Comparison of ENCODE assay signal across 16 cellular contexts in the genomic region with DNA sequence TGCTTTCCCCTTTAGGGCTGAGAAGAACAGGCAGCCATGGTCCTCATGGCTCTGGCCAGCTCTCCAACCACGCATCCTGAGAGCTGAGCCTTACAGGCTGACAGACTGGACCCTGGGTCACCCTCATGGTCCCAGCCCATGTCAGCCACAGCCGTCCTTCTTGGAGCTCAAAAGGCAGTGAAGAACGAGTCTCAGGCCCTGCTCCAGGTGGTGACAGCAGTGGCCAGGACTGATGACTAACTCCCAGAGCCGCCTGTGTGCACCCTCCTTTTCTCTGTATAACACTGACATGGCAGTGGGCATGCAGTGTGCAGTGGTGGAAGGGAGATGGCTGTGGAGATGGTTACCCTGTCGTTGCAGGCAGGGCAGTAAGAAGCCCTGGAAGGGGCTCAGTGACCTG. TPM values are rescaled to one million over a fixed set of nuclear protein-coding genes. Genes with fewer than 3 reads are reported as not detected.
DNase-seq lines count a peak whose midpoint lies in the region; ATAC-seq and TF ChIP-seq lines count a peak whose summit lies in the region.
"Had no signal": no experiment of that assay in that cellular context is flagged by ENCODE, and none has a peak within 500 bp of the region (broad histone marks: within the 10 kb centered on the region; RNA-seq: fewer than 3 reads in every experiment).

No MANE protein-coding gene starts in this region.

- H3K27ac Mint-ChIP-seq in activated CD8-positive, alpha-beta memory T cell treated with anti-CD3 and anti-CD28 coated beads, Interleukin-2, amount 10 ng/mL, durations not matched to agents 7 days and 5 days: no peak overlapping the region
- no peak overlapping the region for H3K27ac Mint-ChIP-seq in stimulated activated memory B cell treated with anti-CD40 and anti-IgM and Interleukin-4, amounts not matched to agents 10 μg/mL and 1 μg/mL and 100 μg/mL, for 72 hours
- H3K27ac Mint-ChIP-seq: B cell; CD4-positive, alpha-beta T cell; H9 had no signal

- H4K20me1 ChIP-seq in BLaER1 (peaks cover 19% of the 10 kb centered on the region; the same call in 1 of the 2 replicates), osteoblast (ENCODE audit: insufficient read depth, low read length) (no peaks in the 10 kb centered on the region)

- TF ChIP-seq POLR2A in breast epithelium (IDR thresholded peaks at IDR 0.05): no peak

- H3K9ac ChIP-seq in BLaER1: no peak overlapping the region

- intact Hi-C loops in breast epithelium (cut with DNase I; ENCODE audit: low total_unique reads): no loop called here

- TF ChIP-seq CTCF in osteoblast (IDR thresholded peaks at IDR 0.05; ENCODE audit: extremely low read depth, low read depth, low read length) (no peak), breast epithelium (IDR thresholded peaks at IDR 0.05) (no peak)

- peaks cover 64% of the 10 kb centered on the region for H3K4me1 ChIP-seq in BLaER1
- H3K4me1 ChIP-seq in osteoblast (ENCODE audit: insufficient read depth, low read length): no peaks in the 10 kb centered on the region
- no peaks in the 10 kb centered on the region for H3K4me1 ChIP-seq in breast epithelium

- no peak overlapping the region for H2AFZ ChIP-seq in osteoblast (ENCODE audit: low read length)

- peak; percentile 12 for DNase-seq in activated CD8-positive, alpha-beta memory T cell treated with anti-CD3 and anti-CD28 coated beads, Interleukin-2, amount 50 U/mL, for 48 hours
- no peak for DNase-seq in activated CD8-positive, alpha-beta memory T cell treated with anti-CD3 and anti-CD28 coated beads, Interleukin-2, amount 10 ng/mL, durations not matched to agents 7 days and 5 days
- DNase-seq in D341Med (ENCODE audit: low spot score) (peak; percentile 4), osteoblast (ENCODE audit: insufficient read length, low spot score, missing footprints) (peak; percentile 81), COR-L47 (lab: John Stamatoyannopoulos, UW) (no peak), breast epithelium (ENCODE audit: low spot score in 2 of 2) (no peak)
- DNase-seq: CD4-positive, alpha-beta T cell; IMR-90 had no signal

- H3K79me2 ChIP-seq in osteoblast (ENCODE audit: insufficient read depth, low read length): no peaks in the 10 kb centered on the region

- peaks cover 8% of the 10 kb centered on the region for H3K27me3 Mint-ChIP-seq in activated CD8-positive, alpha-beta memory T cell treated with anti-CD3 and anti-CD28 coated beads, Interleukin-2, amount 10 ng/mL, durations not matched to agents 7 days and 5 days
- H3K27me3 Mint-ChIP-seq in stimulated activated memory B cell treated with anti-CD40 and anti-IgM and Interleukin-4, amounts not matched to agents 10 μg/mL and 1 μg/mL and 100 μg/mL, for 72 hours: peaks cover 39% of the 10 kb centered on the region

- H3K4me2 ChIP-seq in BLaER1 (peak overlapping the region; percentile 80), osteoblast (ENCODE audit: insufficient read depth, low read length) (no peak overlapping the region)

- CTCF ChIA-PET in activated CD8-positive, alpha-beta memory T cell treated with anti-CD3 and anti-CD28 coated beads, Interleukin-2, amount 10 ng/mL, durations not matched to agents 7 days and 5 days (lab: Charles Lee): interaction anchor here (1.0 to 1.8 kb wide), 3 partner anchors 8 to 103 kb away, joined by 3 to 7 read pairs (median 3); no protein-coding TSS in a partner anchor

- H3K27me3 ChIP-seq in BLaER1 (peaks cover 59% of the 10 kb centered on the region), osteoblast (ENCODE audit: insufficient read depth, low read length) (peaks cover 7% of the 10 kb centered on the region), breast epithelium (peaks cover 0 to 96% of the 10 kb centered on the region in 2 donors)

- H3K4me3 ChIP-seq in BLaER1 (no peak overlapping the region), osteoblast (ENCODE audit: insufficient read depth, low read length) (no peak overlapping the region), breast epithelium (no peak overlapping the region)
- H3K4me3 ChIP-seq: K562 had no signal

- H3K9me3 ChIP-seq in BLaER1: peaks cover 11% of the 10 kb centered on the region
- no peaks in the 10 kb centered on the region for H3K9me3 ChIP-seq in osteoblast (ENCODE audit: low read depth, low read length)
- peaks cover 4 to 6% of the 10 kb centered on the region in 2 donors for H3K9me3 ChIP-seq in breast epithelium

- H3K4me1 Mint-ChIP-seq in activated CD8-positive, alpha-beta memory T cell treated with anti-CD3 and anti-CD28 coated beads, Interleukin-2, amount 10 ng/mL, durations not matched to agents 7 days and 5 days: no peaks in the 10 kb centered on the region
- peaks cover 5% of the 10 kb centered on the region for H3K4me1 Mint-ChIP-seq in stimulated activated memory B cell treated with anti-CD40 and anti-IgM and Interleukin-4, amounts not matched to agents 10 μg/mL and 1 μg/mL and 100 μg/mL, for 72 hours

- H3K4me3 Mint-ChIP-seq in activated CD8-positive, alpha-beta memory T cell treated with anti-CD3 and anti-CD28 coated beads, Interleukin-2, amount 10 ng/mL, durations not matched to agents 7 days and 5 days: no peak overlapping the region
- H3K4me3 Mint-ChIP-seq in stimulated activated memory B cell treated with anti-CD40 and anti-IgM and Interleukin-4, amounts not matched to agents 10 μg/mL and 1 μg/mL and 100 μg/mL, for 72 hours: no peak overlapping the region
- H3K4me3 Mint-ChIP-seq: B cell; CD4-positive, alpha-beta T cell; H9 had no signal

- H3K27ac ChIP-seq in BLaER1 (no peak overlapping the region; the same call in 1 of the 2 replicates), osteoblast (ENCODE audit: low read depth, low read length) (no peak overlapping the region), breast epithelium (no peak overlapping the region)
- H3K27ac ChIP-seq: C4-2B had no signal

- no peaks in the 10 kb centered on the region for H3K36me3 ChIP-seq in BLaER1
- H3K36me3 ChIP-seq in osteoblast (ENCODE audit: insufficient read depth, low read length): no peaks in the 10 kb centered on the region
- no peaks in the 10 kb centered on the region for H3K36me3 ChIP-seq in breast epithelium

- H3K9me3 Mint-ChIP-seq in activated CD8-positive, alpha-beta memory T cell treated with anti-CD3 and anti-CD28 coated beads, Interleukin-2, amount 10 ng/mL, durations not matched to agents 7 days and 5 days (ENCODE audit: low read depth): no peaks in the 10 kb centered on the region
- H3K9me3 Mint-ChIP-seq in stimulated activated memory B cell treated with anti-CD40 and anti-IgM and Interleukin-4, amounts not matched to agents 10 μg/mL and 1 μg/mL and 100 μg/mL, for 72 hours: no peaks in the 10 kb centered on the region
- H3K9me3 Mint-ChIP-seq: CD4-positive, alpha-beta T cell had no signal

- no peaks in the 10 kb centered on the region for H3K36me3 Mint-ChIP-seq in activated CD8-positive, alpha-beta memory T cell treated with anti-CD3 and anti-CD28 coated beads, Interleukin-2, amount 10 ng/mL, durations not matched to agents 7 days and 5 days
- H3K36me3 Mint-ChIP-seq in stimulated activated memory B cell treated with anti-CD40 and anti-IgM and Interleukin-4, amounts not matched to agents 10 μg/mL and 1 μg/mL and 100 μg/mL, for 72 hours: no peaks in the 10 kb centered on the region

- no peak for ATAC-seq in activated CD8-positive, alpha-beta memory T cell treated with anti-CD3 and anti-CD28 coated beads, Interleukin-2, amount 10 ng/mL, durations not matched to agents 7 days and 5 days
- no peak for ATAC-seq in stimulated activated memory B cell treated with anti-CD40 and anti-IgM and Interleukin-4, amounts not matched to agents 10 μg/mL and 1 μg/mL and 100 μg/mL, for 72 hours

RNA-seq across cellular contexts. Expression of a gene that starts 10.3 kb away (rescaled TPM):
- total RNA-seq in activated CD8-positive, alpha-beta memory T cell treated with anti-CD3 and anti-CD28 coated beads, Interleukin-2, amount 10 ng/mL, durations not matched to agents 7 days and 5 days: under 1 TPM in 1 of 2 experiments, not detected in 1; 0.09 TPM
- total RNA-seq in osteoblast (under 0.01 TPM in 2 replicates), breast epithelium (under 1 TPM in 2 of 3 donors, not detected in 1; 0.33 to 0.73 TPM)
- total RNA-seq: B cell; CD4-positive, alpha-beta T cell; HT-29 had no signal

RNA-seq across cellular contexts. Expression of a gene that starts 36.9 kb away (rescaled TPM):
- not detected for total RNA-seq in activated CD8-positive, alpha-beta memory T cell treated with anti-CD3 and anti-CD28 coated beads, Interleukin-2, amount 10 ng/mL, durations not matched to agents 7 days and 5 days
- total RNA-seq in osteoblast: 0.29 and 0.36 TPM in 2 replicates
- total RNA-seq in breast epithelium: 1 to 10 TPM in 1 of 3 donors, under 1 TPM in 2; 0.48 to 1.3 (median 0.73) TPM
- total RNA-seq: G401 had no signal

RNA-seq across cellular contexts. Expression of a gene that starts 37.8 kb away (rescaled TPM):
- 10 to 100 TPM; 17.5 to 24.7 TPM for total RNA-seq in activated CD8-positive, alpha-beta memory T cell treated with anti-CD3 and anti-CD28 coated beads, Interleukin-2, amount 10 ng/mL, durations not matched to agents 7 days and 5 days
- total RNA-seq in osteoblast (29.3 and 33.0 TPM in 2 replicates), breast epithelium (10 to 100 TPM; 23.9 to 42.6 (median 39.7) TPM)

RNA-seq across cellular contexts. Expression of a gene that starts 51.0 kb away (rescaled TPM):
- 1 to 10 TPM in 1 of 2 experiments, under 1 TPM in 1; 0.93 to 1.1 TPM for total RNA-seq in activated CD8-positive, alpha-beta memory T cell treated with anti-CD3 and anti-CD28 coated beads, Interleukin-2, amount 10 ng/mL, durations not matched to agents 7 days and 5 days
- total RNA-seq in osteoblast (15.3 and 19.5 TPM in 2 replicates), breast epithelium (10 to 100 TPM in 2 of 3 donors, 1 to 10 TPM in 1; 7.6 to 40.8 (median 18.4) TPM)

Comparison
In these comparisons a context has a peak if more than half of its experiments do, and no peak if none do; other contexts are left out.
1. DNase-seq: peak in activated CD8-positive, alpha-beta memory T cell treated with anti-CD3 and anti-CD28 coated beads, Interleukin-2, amount 50 U/mL, for 48 hours (single experiment), D341Med (single experiment) and osteoblast (single experiment); none in activated CD8-positive, alpha-beta memory T cell treated with anti-CD3 and anti-CD28 coated beads, Interleukin-2, amount 10 ng/mL, durations not matched to agents 7 days and 5 days (single experiment), COR-L47 (single experiment) and breast epithelium (0 of 2).